ENCODE assay signal across 13 cellular contexts in the genomic region with DNA sequence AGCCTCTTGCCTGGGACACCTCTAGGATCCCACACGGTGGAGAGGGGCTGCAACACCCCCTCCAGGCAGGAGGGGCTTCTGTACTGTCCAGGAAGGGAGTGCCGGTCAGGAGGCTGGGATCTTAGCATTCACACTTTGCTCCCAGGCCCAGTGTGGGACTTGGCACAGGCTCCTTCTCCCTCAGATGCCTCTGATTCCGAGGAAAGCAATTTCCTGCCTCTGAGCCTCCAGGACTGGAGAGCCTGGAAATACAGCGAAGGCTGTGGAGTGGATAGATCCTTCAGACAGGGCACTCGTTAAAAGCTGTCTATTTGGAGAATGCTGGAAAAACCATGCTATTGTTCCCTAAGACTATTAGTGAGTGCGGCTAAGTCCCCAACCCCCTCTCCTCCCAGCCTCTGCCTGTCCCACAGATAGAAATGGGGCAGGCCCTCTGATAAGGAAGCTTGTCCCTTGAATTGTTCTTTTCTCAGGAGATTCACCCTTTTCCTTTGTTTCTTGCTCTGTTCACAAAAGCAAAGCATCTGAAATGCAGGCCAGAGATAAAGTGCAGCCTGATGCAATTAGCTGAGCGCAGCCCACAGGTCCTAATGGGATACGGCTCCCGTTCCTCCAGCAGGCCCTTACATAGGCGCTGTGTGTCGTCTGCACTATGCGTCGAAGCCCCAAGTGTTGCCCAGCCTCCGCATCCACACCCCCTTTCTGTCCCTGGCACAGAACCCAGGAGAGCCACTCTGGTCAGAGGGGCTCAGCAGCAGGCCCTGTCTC.
A peak's percentile ranks its signal among the peaks of the same experiment; 100 is the strongest.
DNase-seq lines count a peak whose midpoint lies in the region; ATAC-seq and TF ChIP-seq lines count a peak whose summit lies in the region.
"Had no signal": no experiment of that assay in that cellular context is flagged by ENCODE, and none has a peak within 500 bp of the region (broad histone marks: within the 10 kb centered on the region; RNA-seq: fewer than 3 reads in every experiment).

No MANE protein-coding gene starts in this region.

- no peaks in the 10 kb centered on the region for H3K27me3 ChIP-seq in BE2C

- H3K27ac Mint-ChIP-seq in osteocyte (ENCODE audit: unreplicated experiment): peak overlapping the region; percentile 27
- H3K27ac Mint-ChIP-seq: CD8-positive, alpha-beta memory T cell; stimulated activated naive CD8-positive, alpha-beta T cell treated with anti-CD3 and anti-CD28 coated beads, Interleukin-15, amount 100 ng/mL, for 72 hours; T-cell had no signal

- ATAC-seq in HG03442 (IDR thresholded peaks at IDR 0.05; ENCODE audit: unreplicated experiment) (no peak), GM21367 (IDR thresholded peaks at IDR 0.05; ENCODE audit: unreplicated experiment) (no peak), omental fat pad (ENCODE audit: low FRiP score) (no peak)
- ATAC-seq: T-cell had no signal

- no peak for TF ChIP-seq CTCF in BE2C (IDR thresholded peaks at IDR 0.05; ENCODE audit: low read depth, low read length)
- TF ChIP-seq CTCF in foreskin fibroblast (IDR thresholded peaks at IDR 0.05; ENCODE audit: low read depth, low read length): no peak
- no peak for TF ChIP-seq CTCF in osteocyte (IDR thresholded peaks at IDR 0.05)
- no peak for TF ChIP-seq CTCF in omental fat pad (IDR thresholded peaks at IDR 0.05)

- H3K27me3 Mint-ChIP-seq in osteocyte (ENCODE audit: unreplicated experiment): no peaks in the 10 kb centered on the region
- H3K27me3 Mint-ChIP-seq: stimulated activated naive CD8-positive, alpha-beta T cell treated with anti-CD3 and anti-CD28 coated beads, Interleukin-15, amount 100 ng/mL, for 72 hours; T-cell had no signal

- peaks cover 13% of the 10 kb centered on the region for H3K4me1 Mint-ChIP-seq in osteocyte (ENCODE audit: unreplicated experiment)
- H3K4me1 Mint-ChIP-seq: CD8-positive, alpha-beta memory T cell; stimulated activated naive CD8-positive, alpha-beta T cell treated with anti-CD3 and anti-CD28 coated beads, Interleukin-15, amount 100 ng/mL, for 72 hours; T-cell had no signal

- H3K4me3 ChIP-seq in BE2C (ENCODE audit: low read depth, low read length) (peak overlapping the region; percentile 9), foreskin fibroblast (ENCODE audit: low read depth in 1 of 2, low read length in 2 of 2) (no peak overlapping the region)

- no peaks in the 10 kb centered on the region for H3K9me3 ChIP-seq in BE2C

- H3K36me3 ChIP-seq in BE2C: no peaks in the 10 kb centered on the region

- peak; percentile 90 for DNase-seq in BE2C
- peak; percentile 78 for DNase-seq in SK-N-DZ (ENCODE audit: low spot score)
- DNase-seq in foreskin fibroblast: peak; percentile 50 to 75
- DNase-seq in osteocyte (ENCODE audit: extremely low spot score, unreplicated experiment): no peak
- no peak for DNase-seq in occipital lobe (lab: John Stamatoyannopoulos, UW)
- no peak for DNase-seq in omental fat pad (ENCODE audit: low spot score)
- DNase-seq: activated CD8-positive, alpha-beta memory T cell treated with anti-CD3 and anti-CD28 coated beads, Interleukin-2, amount 50 U/mL, for 4 hours; CD8-positive, alpha-beta memory T cell; NCI-H187 treated with DMSO at 0.1 percent for 48 hours; stimulated activated naive CD8-positive, alpha-beta T cell treated with anti-CD3 and anti-CD28 coated beads, Interleukin-15, amount 100 ng/mL, for 72 hours; T-cell had no signal

- peaks cover 3% of the 10 kb centered on the region for H3K36me3 Mint-ChIP-seq in osteocyte (ENCODE audit: unreplicated experiment)

- no peaks in the 10 kb centered on the region for H3K9me3 Mint-ChIP-seq in osteocyte (ENCODE audit: unreplicated experiment)
- H3K9me3 Mint-ChIP-seq: CD8-positive, alpha-beta memory T cell; T-cell had no signal

- H3K4me1 ChIP-seq in BE2C: peaks cover 20% of the 10 kb centered on the region

- H3K4me3 Mint-ChIP-seq in osteocyte (ENCODE audit: unreplicated experiment): no peak overlapping the region
- H3K4me3 Mint-ChIP-seq: CD8-positive, alpha-beta memory T cell; stimulated activated naive CD8-positive, alpha-beta T cell treated with anti-CD3 and anti-CD28 coated beads, Interleukin-15, amount 100 ng/mL, for 72 hours; T-cell had no signal

Comparison
In these comparisons a context has a peak if more than half of its experiments do, and no peak if none do; other contexts are left out.
1. DNase-seq: peak in BE2C (single experiment), SK-N-DZ (single experiment) and foreskin fibroblast (2 of 2); none in osteocyte (single experiment), occipital lobe (single experiment) and omental fat pad (single experiment).